ENCODE assay signal across 1 cellular context in the genomic region with DNA sequence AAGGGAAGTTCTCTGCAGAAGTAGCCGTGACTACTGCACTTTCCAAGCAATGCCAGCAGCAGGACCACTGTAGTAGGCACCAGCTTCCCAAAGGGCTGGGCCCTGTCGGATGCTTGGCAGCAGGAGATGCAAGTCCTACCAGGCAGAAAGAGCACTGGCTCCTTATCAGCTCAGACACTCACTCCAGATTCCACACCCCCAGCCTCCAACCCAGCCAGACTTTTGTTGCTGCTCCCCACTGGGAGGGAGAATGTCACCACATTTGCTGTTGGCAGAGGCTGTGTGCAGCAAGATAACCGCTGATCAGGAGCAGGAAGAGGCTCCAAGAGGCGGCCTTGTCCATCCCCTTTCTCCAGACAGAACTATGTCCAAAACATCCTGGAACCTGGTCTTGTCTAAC.
TF ChIP-seq lines count a peak whose summit lies in the region.

No MANE protein-coding gene starts in this region.

TF ChIP-seq in K562, 482 proteins besides CTCF, POLR2A, EP300 and RAD21 (continued from another document and continues in another):
- TF ChIP-seq, protein P1, sequence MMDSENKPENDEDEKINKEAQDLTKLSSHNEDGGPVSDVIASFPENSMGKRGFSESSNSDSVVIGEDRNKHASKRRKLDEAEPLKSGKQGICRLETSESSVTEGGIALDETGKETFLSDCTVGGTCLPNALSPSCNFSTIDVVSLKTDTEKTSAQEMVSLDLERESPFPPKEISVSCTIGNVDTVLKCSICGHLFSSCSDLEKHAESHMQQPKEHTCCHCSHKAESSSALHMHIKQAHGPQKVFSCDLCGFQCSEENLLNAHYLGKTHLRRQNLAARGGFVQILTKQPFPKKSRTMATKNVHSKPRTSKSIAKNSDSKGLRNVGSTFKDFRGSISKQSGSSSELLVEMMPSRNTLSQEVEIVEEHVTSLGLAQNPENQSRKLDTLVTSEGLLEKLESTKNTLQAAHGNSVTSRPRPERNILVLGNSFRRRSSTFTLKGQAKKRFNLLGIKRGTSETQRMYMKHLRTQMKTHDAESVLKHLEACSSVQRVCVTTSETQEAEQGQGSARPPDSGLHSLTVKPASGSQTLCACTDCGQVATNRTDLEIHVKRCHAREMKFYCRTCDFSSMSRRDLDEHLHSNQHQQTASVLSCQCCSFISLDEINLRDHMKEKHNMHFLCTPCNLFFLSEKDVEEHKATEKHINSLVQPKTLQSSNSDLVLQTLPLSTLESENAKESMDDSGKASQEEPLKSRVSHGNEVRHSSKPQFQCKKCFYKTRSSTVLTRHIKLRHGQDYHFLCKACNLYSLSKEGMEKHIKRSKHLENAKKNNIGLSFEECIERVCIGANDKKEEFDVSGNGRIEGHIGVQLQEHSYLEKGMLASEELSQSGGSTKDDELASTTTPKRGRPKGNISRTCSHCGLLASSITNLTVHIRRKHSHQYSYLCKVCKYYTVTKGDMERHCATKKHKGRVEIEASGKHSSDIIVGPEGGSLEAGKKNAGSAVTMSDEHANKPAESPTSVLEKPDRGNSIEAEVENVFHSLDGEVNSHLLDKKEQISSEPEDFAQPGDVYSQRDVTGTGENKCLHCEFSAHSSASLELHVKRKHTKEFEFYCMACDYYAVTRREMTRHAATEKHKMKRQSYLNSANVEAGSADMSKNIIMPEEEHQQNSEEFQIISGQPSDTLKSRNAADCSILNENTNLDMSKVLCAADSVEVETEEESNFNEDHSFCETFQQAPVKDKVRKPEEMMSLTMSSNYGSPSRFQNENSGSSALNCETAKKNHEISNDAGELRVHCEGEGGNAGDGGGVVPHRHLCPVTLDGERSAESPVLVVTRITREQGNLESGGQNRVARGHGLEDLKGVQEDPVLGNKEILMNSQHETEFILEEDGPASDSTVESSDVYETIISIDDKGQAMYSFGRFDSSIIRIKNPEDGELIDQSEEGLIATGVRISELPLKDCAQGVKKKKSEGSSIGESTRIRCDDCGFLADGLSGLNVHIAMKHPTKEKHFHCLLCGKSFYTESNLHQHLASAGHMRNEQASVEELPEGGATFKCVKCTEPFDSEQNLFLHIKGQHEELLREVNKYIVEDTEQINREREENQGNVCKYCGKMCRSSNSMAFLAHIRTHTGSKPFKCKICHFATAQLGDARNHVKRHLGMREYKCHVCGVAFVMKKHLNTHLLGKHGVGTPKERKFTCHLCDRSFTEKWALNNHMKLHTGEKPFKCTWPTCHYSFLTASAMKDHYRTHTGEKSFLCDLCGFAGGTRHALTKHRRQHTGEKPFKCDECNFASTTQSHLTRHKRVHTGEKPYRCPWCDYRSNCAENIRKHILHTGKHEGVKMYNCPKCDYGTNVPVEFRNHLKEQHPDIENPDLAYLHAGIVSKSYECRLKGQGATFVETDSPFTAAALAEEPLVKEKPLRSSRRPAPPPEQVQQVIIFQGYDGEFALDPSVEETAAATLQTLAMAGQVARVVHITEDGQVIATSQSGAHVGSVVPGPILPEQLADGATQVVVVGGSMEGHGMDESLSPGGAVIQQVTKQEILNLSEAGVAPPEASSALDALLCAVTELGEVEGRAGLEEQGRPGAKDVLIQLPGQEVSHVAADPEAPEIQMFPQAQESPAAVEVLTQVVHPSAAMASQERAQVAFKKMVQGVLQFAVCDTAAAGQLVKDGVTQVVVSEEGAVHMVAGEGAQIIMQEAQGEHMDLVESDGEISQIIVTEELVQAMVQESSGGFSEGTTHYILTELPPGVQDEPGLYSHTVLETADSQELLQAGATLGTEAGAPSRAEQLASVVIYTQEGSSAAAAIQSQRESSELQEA (IDR thresholded peaks at IDR 0.05; ENCODE audit: low read depth), result no peak
- TF ChIP-seq POLR3A (IDR thresholded peaks at IDR 0.05; ENCODE audit: borderline replicate concordance, extremely low read depth, insufficient read depth, insufficient read length), result no peak
- TF ChIP-seq KAT2B (IDR thresholded peaks at IDR 0.05; ENCODE audit: low read depth, low read length), result no peak
- TF ChIP-seq MYNN (IDR thresholded peaks at IDR 0.05), result peak; percentile 85
- TF ChIP-seq MYNN (CRISPR knock-in tag; IDR thresholded peaks at IDR 0.05), result no peak
- TF ChIP-seq, protein P2, sequence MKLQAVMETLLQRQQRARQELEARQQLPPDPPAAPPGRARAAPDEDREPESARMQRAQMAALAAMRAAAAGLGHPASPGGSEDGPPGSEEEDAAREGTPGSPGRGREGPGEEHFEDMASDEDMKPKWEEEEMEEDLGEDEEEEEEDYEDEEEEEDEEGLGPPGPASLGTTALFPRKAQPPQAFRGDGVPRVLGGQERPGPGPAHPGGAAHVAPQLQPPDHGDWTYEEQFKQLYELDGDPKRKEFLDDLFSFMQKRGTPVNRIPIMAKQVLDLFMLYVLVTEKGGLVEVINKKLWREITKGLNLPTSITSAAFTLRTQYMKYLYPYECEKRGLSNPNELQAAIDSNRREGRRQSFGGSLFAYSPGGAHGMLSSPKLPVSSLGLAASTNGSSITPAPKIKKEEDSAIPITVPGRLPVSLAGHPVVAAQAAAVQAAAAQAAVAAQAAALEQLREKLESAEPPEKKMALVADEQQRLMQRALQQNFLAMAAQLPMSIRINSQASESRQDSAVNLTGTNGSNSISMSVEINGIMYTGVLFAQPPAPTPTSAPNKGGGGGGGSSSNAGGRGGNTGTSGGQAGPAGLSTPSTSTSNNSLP (IDR thresholded peaks at IDR 0.05; ENCODE audit: borderline replicate concordance, low read depth, low read length), result no peak
- TF ChIP-seq MEF2A (IDR thresholded peaks at IDR 0.05; ENCODE audit: control insufficient read depth, low read depth, low read length), result no peak
- TF ChIP-seq SREBF1 (IDR thresholded peaks at IDR 0.05; ENCODE audit: borderline replicate concordance, low read depth, low read length), result no peak
- no peak for TF ChIP-seq SMAD3 (CRISPR knock-in tag; conservative IDR thresholded peaks at IDR 0.05)
- TF ChIP-seq TCF7 (IDR thresholded peaks at IDR 0.05; ENCODE audit: borderline replicate concordance), result no peak
- no peak for TF ChIP-seq GTF2F1 (IDR thresholded peaks at IDR 0.05; ENCODE audit: low read depth, low read length)
- TF ChIP-seq EP400 (IDR thresholded peaks at IDR 0.05), result peak; percentile 42; the same call in 1 of the 2 replicates
- TF ChIP-seq, protein P3, sequence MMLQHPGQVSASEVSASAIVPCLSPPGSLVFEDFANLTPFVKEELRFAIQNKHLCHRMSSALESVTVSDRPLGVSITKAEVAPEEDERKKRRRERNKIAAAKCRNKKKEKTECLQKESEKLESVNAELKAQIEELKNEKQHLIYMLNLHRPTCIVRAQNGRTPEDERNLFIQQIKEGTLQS (IDR thresholded peaks at IDR 0.05), result no peak
- TF ChIP-seq, protein P3 (CRISPR knock-in tag; conservative IDR thresholded peaks at IDR 0.05), result 0 out of 2 replicates have a peak, but pooled peaks have one; percentile 29
- no peak for TF ChIP-seq COPS2 (conservative IDR thresholded peaks at IDR 0.05)
- peak; percentile 77 for TF ChIP-seq HDAC3 (IDR thresholded peaks at IDR 0.05; ENCODE audit: borderline replicate concordance, partially characterized antibody)
- peak; percentile 59 for TF ChIP-seq CREB1 (IDR thresholded peaks at IDR 0.05)
- TF ChIP-seq CREB1 (CRISPR knock-in tag; IDR thresholded peaks at IDR 0.05), result no peak
- TF ChIP-seq SRSF3 (IDR thresholded peaks at IDR 0.05; ENCODE audit: insufficient read depth, low read length), result no peak
- no peak for TF ChIP-seq ZNF212 (CRISPR knock-in tag; IDR thresholded peaks at IDR 0.05)
- TF ChIP-seq POLR2G (IDR thresholded peaks at IDR 0.05; ENCODE audit: low read depth, low read length), result no peak
- peak; percentile 97 for TF ChIP-seq CBFA2T2 (conservative IDR thresholded peaks at IDR 0.05)
- TF ChIP-seq MAFK (IDR thresholded peaks at IDR 0.05; ENCODE audit: low read length), result no peak
- TF ChIP-seq, protein P4, sequence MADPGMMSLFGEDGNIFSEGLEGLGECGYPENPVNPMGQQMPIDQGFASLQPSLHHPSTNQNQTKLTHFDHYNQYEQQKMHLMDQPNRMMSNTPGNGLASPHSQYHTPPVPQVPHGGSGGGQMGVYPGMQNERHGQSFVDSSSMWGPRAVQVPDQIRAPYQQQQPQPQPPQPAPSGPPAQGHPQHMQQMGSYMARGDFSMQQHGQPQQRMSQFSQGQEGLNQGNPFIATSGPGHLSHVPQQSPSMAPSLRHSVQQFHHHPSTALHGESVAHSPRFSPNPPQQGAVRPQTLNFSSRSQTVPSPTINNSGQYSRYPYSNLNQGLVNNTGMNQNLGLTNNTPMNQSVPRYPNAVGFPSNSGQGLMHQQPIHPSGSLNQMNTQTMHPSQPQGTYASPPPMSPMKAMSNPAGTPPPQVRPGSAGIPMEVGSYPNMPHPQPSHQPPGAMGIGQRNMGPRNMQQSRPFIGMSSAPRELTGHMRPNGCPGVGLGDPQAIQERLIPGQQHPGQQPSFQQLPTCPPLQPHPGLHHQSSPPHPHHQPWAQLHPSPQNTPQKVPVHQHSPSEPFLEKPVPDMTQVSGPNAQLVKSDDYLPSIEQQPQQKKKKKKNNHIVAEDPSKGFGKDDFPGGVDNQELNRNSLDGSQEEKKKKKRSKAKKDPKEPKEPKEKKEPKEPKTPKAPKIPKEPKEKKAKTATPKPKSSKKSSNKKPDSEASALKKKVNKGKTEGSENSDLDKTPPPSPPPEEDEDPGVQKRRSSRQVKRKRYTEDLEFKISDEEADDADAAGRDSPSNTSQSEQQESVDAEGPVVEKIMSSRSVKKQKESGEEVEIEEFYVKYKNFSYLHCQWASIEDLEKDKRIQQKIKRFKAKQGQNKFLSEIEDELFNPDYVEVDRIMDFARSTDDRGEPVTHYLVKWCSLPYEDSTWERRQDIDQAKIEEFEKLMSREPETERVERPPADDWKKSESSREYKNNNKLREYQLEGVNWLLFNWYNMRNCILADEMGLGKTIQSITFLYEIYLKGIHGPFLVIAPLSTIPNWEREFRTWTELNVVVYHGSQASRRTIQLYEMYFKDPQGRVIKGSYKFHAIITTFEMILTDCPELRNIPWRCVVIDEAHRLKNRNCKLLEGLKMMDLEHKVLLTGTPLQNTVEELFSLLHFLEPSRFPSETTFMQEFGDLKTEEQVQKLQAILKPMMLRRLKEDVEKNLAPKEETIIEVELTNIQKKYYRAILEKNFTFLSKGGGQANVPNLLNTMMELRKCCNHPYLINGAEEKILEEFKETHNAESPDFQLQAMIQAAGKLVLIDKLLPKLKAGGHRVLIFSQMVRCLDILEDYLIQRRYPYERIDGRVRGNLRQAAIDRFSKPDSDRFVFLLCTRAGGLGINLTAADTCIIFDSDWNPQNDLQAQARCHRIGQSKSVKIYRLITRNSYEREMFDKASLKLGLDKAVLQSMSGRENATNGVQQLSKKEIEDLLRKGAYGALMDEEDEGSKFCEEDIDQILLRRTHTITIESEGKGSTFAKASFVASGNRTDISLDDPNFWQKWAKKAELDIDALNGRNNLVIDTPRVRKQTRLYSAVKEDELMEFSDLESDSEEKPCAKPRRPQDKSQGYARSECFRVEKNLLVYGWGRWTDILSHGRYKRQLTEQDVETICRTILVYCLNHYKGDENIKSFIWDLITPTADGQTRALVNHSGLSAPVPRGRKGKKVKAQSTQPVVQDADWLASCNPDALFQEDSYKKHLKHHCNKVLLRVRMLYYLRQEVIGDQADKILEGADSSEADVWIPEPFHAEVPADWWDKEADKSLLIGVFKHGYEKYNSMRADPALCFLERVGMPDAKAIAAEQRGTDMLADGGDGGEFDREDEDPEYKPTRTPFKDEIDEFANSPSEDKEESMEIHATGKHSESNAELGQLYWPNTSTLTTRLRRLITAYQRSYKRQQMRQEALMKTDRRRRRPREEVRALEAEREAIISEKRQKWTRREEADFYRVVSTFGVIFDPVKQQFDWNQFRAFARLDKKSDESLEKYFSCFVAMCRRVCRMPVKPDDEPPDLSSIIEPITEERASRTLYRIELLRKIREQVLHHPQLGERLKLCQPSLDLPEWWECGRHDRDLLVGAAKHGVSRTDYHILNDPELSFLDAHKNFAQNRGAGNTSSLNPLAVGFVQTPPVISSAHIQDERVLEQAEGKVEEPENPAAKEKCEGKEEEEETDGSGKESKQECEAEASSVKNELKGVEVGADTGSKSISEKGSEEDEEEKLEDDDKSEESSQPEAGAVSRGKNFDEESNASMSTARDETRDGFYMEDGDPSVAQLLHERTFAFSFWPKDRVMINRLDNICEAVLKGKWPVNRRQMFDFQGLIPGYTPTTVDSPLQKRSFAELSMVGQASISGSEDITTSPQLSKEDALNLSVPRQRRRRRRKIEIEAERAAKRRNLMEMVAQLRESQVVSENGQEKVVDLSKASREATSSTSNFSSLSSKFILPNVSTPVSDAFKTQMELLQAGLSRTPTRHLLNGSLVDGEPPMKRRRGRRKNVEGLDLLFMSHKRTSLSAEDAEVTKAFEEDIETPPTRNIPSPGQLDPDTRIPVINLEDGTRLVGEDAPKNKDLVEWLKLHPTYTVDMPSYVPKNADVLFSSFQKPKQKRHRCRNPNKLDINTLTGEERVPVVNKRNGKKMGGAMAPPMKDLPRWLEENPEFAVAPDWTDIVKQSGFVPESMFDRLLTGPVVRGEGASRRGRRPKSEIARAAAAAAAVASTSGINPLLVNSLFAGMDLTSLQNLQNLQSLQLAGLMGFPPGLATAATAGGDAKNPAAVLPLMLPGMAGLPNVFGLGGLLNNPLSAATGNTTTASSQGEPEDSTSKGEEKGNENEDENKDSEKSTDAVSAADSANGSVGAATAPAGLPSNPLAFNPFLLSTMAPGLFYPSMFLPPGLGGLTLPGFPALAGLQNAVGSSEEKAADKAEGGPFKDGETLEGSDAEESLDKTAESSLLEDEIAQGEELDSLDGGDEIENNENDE (IDR thresholded peaks at IDR 0.05; ENCODE audit: low read depth, low read length), result no peak
- TF ChIP-seq BRD9 (IDR thresholded peaks at IDR 0.05; ENCODE audit: low read depth, partially characterized antibody), result no peak
- no peak for TF ChIP-seq NUFIP1 (IDR thresholded peaks at IDR 0.05; ENCODE audit: partially characterized antibody)
- TF ChIP-seq, protein P5, sequence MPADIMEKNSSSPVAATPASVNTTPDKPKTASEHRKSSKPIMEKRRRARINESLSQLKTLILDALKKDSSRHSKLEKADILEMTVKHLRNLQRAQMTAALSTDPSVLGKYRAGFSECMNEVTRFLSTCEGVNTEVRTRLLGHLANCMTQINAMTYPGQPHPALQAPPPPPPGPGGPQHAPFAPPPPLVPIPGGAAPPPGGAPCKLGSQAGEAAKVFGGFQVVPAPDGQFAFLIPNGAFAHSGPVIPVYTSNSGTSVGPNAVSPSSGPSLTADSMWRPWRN (IDR thresholded peaks at IDR 0.05; ENCODE audit: low read depth), result no peak
- TF ChIP-seq CHD1 (IDR thresholded peaks at IDR 0.05; ENCODE audit: low read length), result no peak
- no peak for TF ChIP-seq ZNF197 (CRISPR knock-in tag; IDR thresholded peaks at IDR 0.05; ENCODE audit: low read depth)
- TF ChIP-seq, protein P6, sequence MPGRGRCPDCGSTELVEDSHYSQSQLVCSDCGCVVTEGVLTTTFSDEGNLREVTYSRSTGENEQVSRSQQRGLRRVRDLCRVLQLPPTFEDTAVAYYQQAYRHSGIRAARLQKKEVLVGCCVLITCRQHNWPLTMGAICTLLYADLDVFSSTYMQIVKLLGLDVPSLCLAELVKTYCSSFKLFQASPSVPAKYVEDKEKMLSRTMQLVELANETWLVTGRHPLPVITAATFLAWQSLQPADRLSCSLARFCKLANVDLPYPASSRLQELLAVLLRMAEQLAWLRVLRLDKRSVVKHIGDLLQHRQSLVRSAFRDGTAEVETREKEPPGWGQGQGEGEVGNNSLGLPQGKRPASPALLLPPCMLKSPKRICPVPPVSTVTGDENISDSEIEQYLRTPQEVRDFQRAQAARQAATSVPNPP (IDR thresholded peaks at IDR 0.05; ENCODE audit: borderline replicate concordance, insufficient read depth, insufficient read length), result no peak
- TF ChIP-seq SMARCA5 (IDR thresholded peaks at IDR 0.05), result no peak
- no peak for TF ChIP-seq ZZZ3 (IDR thresholded peaks at IDR 0.05)
